9 cellular contexts compared by ENCODE assay signal in genomic region chr18:24398515-24398914, GRCh38. TPM values are rescaled to one million over a fixed set of nuclear protein-coding genes. Genes with fewer than 3 reads are reported as not detected.
DNase-seq lines count a peak whose midpoint lies in the region; ATAC-seq and TF ChIP-seq lines count a peak whose summit lies in the region.
"Had no signal": no experiment of that assay in that cellular context is flagged by ENCODE, and none has a peak within 500 bp of the region (broad histone marks: within the 10 kb centered on the region; RNA-seq: fewer than 3 reads in every experiment).

No MANE protein-coding gene starts in this region.

- H3K4me3 ChIP-seq in iPS-18a (ENCODE audit: low read length) (peak overlapping the region; percentile 86), transverse colon (peak overlapping the region in 1 of 4 donors; percentile 70)

- H3K9me3 Mint-ChIP-seq in activated T-cell treated with anti-CD3 and anti-CD28 coated beads, Interleukin-2, amount 50 U/mL, for 4 hours = no peaks in the 10 kb centered on the region
- H3K9me3 Mint-ChIP-seq in activated T-helper 17 cell treated with anti-CD3 and anti-CD28 coated beads, Interleukin-2, amount 50 U/mL, for 72 hours = no peaks in the 10 kb centered on the region

- TF ChIP-seq EP300 in transverse colon (IDR thresholded peaks at IDR 0.05; ENCODE audit: low read depth) = no peak

- no peak for DNase-seq in activated T-cell treated with anti-CD3 and anti-CD28 coated beads, Interleukin-2, amount 50 U/mL, for 4 hours
- no peak for DNase-seq in activated T-cell treated with anti-CD3 and anti-CD28 coated beads, Interleukin-2, amount 50 U/mL, for 1 hour
- peak; percentile 11 for DNase-seq in transverse colon
- no peak for DNase-seq in NCI-H82 treated with DMSO at 0.1 percent for 48 hours (lab: John Stamatoyannopoulos, UW; ENCODE audit: unreplicated experiment)
- no peak for DNase-seq in NCI-H524 treated with DMSO at 0.1 percent for 48 hours (lab: John Stamatoyannopoulos, UW)
- no peak for DNase-seq in activated effector memory CD4-positive, alpha-beta T cell treated with anti-CD3 and anti-CD28 coated beads, Interleukin-2, amount 50 U/mL, for 16 hours
- DNase-seq: DND-41 had no signal

- H3K9ac ChIP-seq in iPS-18a (ENCODE audit: low read length) = no peak overlapping the region

- in situ Hi-C loops in transverse colon (cut with MboI; ENCODE audit: low pct_ligation_motif_present in 1 of 4, low pct_unique_long_range_greater_than_20kb in 1 of 4, low sequenced_read_pairs in 3 of 4) = no loop called here

- peaks cover 24% of the 10 kb centered on the region for H3K27me3 Mint-ChIP-seq in activated T-cell treated with anti-CD3 and anti-CD28 coated beads, Interleukin-2, amount 50 U/mL, for 4 hours (ENCODE audit: low read depth)
- H3K27me3 Mint-ChIP-seq in activated T-helper 17 cell treated with anti-CD3 and anti-CD28 coated beads, Interleukin-2, amount 50 U/mL, for 72 hours = peaks cover under 1% of the 10 kb centered on the region

- no peak overlapping the region for H3K27ac ChIP-seq in iPS-18a (ENCODE audit: low read length)
- H3K27ac ChIP-seq in transverse colon = peak overlapping the region; percentile 85 to 91 (median 88)

- H3K4me3 Mint-ChIP-seq in activated T-cell treated with anti-CD3 and anti-CD28 coated beads, Interleukin-2, amount 50 U/mL, for 4 hours = peak overlapping the region; percentile 84
- H3K4me3 Mint-ChIP-seq in activated T-helper 17 cell treated with anti-CD3 and anti-CD28 coated beads, Interleukin-2, amount 50 U/mL, for 72 hours = peak overlapping the region; percentile 87

- H3K4me1 ChIP-seq in iPS-18a (ENCODE audit: control insufficient read depth, low read depth, low read length) (peaks cover 38% of the 10 kb centered on the region), transverse colon (peaks cover 0 to 15% (median 9%) of the 10 kb centered on the region in 4 donors)

- no peaks in the 10 kb centered on the region for H3K36me3 ChIP-seq in iPS-18a (ENCODE audit: control insufficient read depth, low read depth, low read length)
- H3K36me3 ChIP-seq in transverse colon = no peaks in the 10 kb centered on the region

- WGBS in transverse colon (ENCODE audit: low coverage in 1 of 2), 2 donors = 83 to 88% methylated on average over 3 to 15 of the region's 15 CpGs

- peaks cover 34% of the 10 kb centered on the region for H3K4me1 Mint-ChIP-seq in activated T-cell treated with anti-CD3 and anti-CD28 coated beads, Interleukin-2, amount 50 U/mL, for 4 hours (ENCODE audit: low read depth)
- peaks cover 14% of the 10 kb centered on the region for H3K4me1 Mint-ChIP-seq in activated T-helper 17 cell treated with anti-CD3 and anti-CD28 coated beads, Interleukin-2, amount 50 U/mL, for 72 hours

- ATAC-seq in activated T-cell treated with anti-CD3 and anti-CD28 coated beads, Interleukin-2, amount 50 U/mL, for 4 hours = no peak
- ATAC-seq in activated T-helper 17 cell treated with anti-CD3 and anti-CD28 coated beads, Interleukin-2, amount 50 U/mL, for 72 hours (replicated peaks) = no peak

- no peaks in the 10 kb centered on the region for H3K9me3 ChIP-seq in iPS-18a (ENCODE audit: control insufficient read depth, low read depth, low read length)
- no peaks in the 10 kb centered on the region for H3K9me3 ChIP-seq in transverse colon

- intact Hi-C loops in transverse colon (cut with DNase I; ENCODE audit: low total_unique reads) = loop anchor here (5.0 kb wide), 2 partner anchors 126 to 954 kb away; partner anchors contain the start of gene ZNF521

- no peak for TF ChIP-seq CTCF in transverse colon (IDR thresholded peaks at IDR 0.05)

- TF ChIP-seq POLR2A in transverse colon (IDR thresholded peaks at IDR 0.05) = no peak

- H3K36me3 Mint-ChIP-seq in activated T-cell treated with anti-CD3 and anti-CD28 coated beads, Interleukin-2, amount 50 U/mL, for 4 hours (ENCODE audit: insufficient read depth) = no peaks in the 10 kb centered on the region
- no peaks in the 10 kb centered on the region for H3K36me3 Mint-ChIP-seq in activated T-helper 17 cell treated with anti-CD3 and anti-CD28 coated beads, Interleukin-2, amount 50 U/mL, for 72 hours (ENCODE audit: low read depth)

- no peak overlapping the region for H3K27ac Mint-ChIP-seq in activated T-helper 17 cell treated with anti-CD3 and anti-CD28 coated beads, Interleukin-2, amount 50 U/mL, for 72 hours

- H3K27me3 ChIP-seq in iPS-18a (ENCODE audit: control insufficient read depth, insufficient read depth, low read length) (no peaks in the 10 kb centered on the region), transverse colon (no peaks in the 10 kb centered on the region)

RNA-seq across cellular contexts. Expression of gene OSBPL1A, which starts 0.9 kb away (rescaled TPM):
- total RNA-seq in activated T-cell treated with anti-CD3 and anti-CD28 coated beads, Interleukin-2, amount 50 U/mL, for 4 hours = 1 to 10 TPM; 1.3 to 2.7 (median 2.2) TPM
- total RNA-seq in activated T-helper 17 cell treated with anti-CD3 and anti-CD28 coated beads, Interleukin-2, amount 50 U/mL, for 72 hours = 1 to 10 TPM; 2.8 to 4.1 TPM
- 10 to 100 TPM; 16.1 to 80.0 (median 61.4) TPM for total RNA-seq in transverse colon

RNA-seq across cellular contexts. Expression of gene IMPACT, which starts 28.0 kb away (rescaled TPM):
- 1 to 10 TPM; 9.5 to 9.7 (median 9.5) TPM for total RNA-seq in activated T-cell treated with anti-CD3 and anti-CD28 coated beads, Interleukin-2, amount 50 U/mL, for 4 hours
- 10 to 100 TPM in 1 of 2 donors, 1 to 10 TPM in 1; 8.9 to 13.0 TPM for total RNA-seq in activated T-helper 17 cell treated with anti-CD3 and anti-CD28 coated beads, Interleukin-2, amount 50 U/mL, for 72 hours
- 10 to 100 TPM; 12.4 to 18.0 (median 16.5) TPM for total RNA-seq in transverse colon
